Comparison of ENCODE assay signal across 8 cellular contexts in the genomic region with DNA sequence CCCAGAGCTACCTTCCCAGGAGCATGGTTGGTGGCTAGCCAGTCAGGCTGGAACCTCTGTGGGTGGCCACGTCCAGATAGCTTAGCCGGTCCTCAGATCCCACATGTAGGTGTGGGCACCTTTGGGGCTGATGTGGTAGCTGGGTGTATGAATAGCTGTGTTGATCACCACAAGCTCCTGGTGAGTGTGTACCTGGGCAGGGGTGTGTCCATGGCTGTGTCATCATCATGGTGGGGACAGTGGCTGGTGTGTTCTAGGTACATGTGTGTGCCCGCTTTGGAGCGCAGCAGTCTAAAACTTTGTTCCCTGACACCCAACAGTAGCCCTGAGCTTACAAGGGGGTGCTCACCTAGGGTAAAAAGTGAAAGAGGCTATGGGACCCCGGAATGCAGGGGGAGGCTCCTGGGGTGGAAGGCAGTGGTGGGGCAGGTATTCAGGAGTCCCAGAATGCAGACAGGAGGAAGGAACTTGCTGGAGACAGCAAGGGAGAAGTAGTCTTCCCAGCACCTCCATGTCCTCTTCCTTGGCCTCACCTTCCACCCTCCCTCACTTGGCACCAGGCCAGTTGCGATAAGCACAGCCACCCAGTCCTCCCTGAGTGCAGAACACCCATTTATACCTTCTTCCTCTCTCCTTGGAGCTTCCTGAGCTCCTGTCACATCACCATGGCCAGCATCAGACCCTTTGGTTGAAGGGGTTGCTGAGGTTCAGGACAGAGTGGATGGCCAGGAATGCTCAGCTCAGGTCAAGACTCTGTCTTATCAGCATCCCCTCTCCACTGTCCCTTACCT. TPM values are rescaled to one million over a fixed set of nuclear protein-coding genes. Genes with fewer than 3 reads are reported as not detected.
DNase-seq lines count a peak whose midpoint lies in the region; ATAC-seq and TF ChIP-seq lines count a peak whose summit lies in the region.

No MANE protein-coding gene starts in this region.

- H3K9me3 ChIP-seq in BLaER1 (no peaks in the 10 kb centered on the region), SJCRH30 (replicated peaks) (no peaks in the 10 kb centered on the region), neural progenitor cell (ENCODE audit: low read depth) (no peaks in the 10 kb centered on the region)
- H3K9me3 ChIP-seq in effector memory CD4-positive, alpha-beta T cell (ENCODE audit: control insufficient read depth, low read length), result no peaks in the 10 kb centered on the region

- H2AFZ ChIP-seq in neural progenitor cell (replicated peaks), result no peak overlapping the region

- no peak for ATAC-seq in foreskin keratinocyte

- peak overlapping the region; percentile 83; the same call in 1 of the 2 replicates for H3K27ac ChIP-seq in BLaER1
- H3K27ac ChIP-seq in SJCRH30, result no peak overlapping the region
- peak overlapping the region; percentile 95 for H3K27ac ChIP-seq in effector memory CD4-positive, alpha-beta T cell (ENCODE audit: insufficient read depth, low read length, poor library complexity, severe bottlenecking)
- no peak overlapping the region for H3K27ac ChIP-seq in neural progenitor cell
- H3K27ac ChIP-seq in foreskin keratinocyte, result no peak overlapping the region

- DNase-seq in SJCRH30 (peak in 1 of 2 experiments; percentile 35), neural progenitor cell (ENCODE audit: low spot score) (no peak), A172 (ENCODE audit: low spot score) (no peak), HCEC 1CT (no peak), foreskin keratinocyte (no peak), NCI-H524 (lab: John Stamatoyannopoulos, UW) (no peak)
- no peak for DNase-seq in effector memory CD4-positive, alpha-beta T cell

- H3K36me3 Mint-ChIP-seq in neural progenitor cell, result no peaks in the 10 kb centered on the region

- H3K4me3 ChIP-seq in BLaER1 (peak overlapping the region; percentile 76), SJCRH30 (peak overlapping the region; percentile 69), neural progenitor cell (peak overlapping the region; percentile 63)
- peak overlapping the region; percentile 82 for H3K4me3 ChIP-seq in effector memory CD4-positive, alpha-beta T cell (ENCODE audit: insufficient read depth, low read depth, low read length, poor library complexity, severe bottlenecking)

- peaks cover 19% of the 10 kb centered on the region for H3K27me3 Mint-ChIP-seq in neural progenitor cell (ENCODE audit: insufficient read depth, low read depth)

- TF ChIP-seq CTCF in neural progenitor cell (IDR thresholded peaks at IDR 0.05) (no peak), foreskin keratinocyte (conservative IDR thresholded peaks at IDR 0.05) (no peak)

- peaks cover 23% of the 10 kb centered on the region for H3K36me3 ChIP-seq in BLaER1
- peaks cover 5% of the 10 kb centered on the region for H3K36me3 ChIP-seq in SJCRH30
- H3K36me3 ChIP-seq in effector memory CD4-positive, alpha-beta T cell (ENCODE audit: control insufficient read depth, insufficient read depth, low read length), result peaks cover 47% of the 10 kb centered on the region
- H3K36me3 ChIP-seq in neural progenitor cell, result no peaks in the 10 kb centered on the region

- H3K4me1 Mint-ChIP-seq in neural progenitor cell, result peaks cover 33% of the 10 kb centered on the region

- peak overlapping the region; percentile 86 for H3K9ac ChIP-seq in BLaER1
- no peak overlapping the region for H3K9ac ChIP-seq in neural progenitor cell

- peaks cover 19% of the 10 kb centered on the region for H3F3A ChIP-seq in neural progenitor cell (ENCODE audit: low read depth)

- H3K4me2 ChIP-seq in BLaER1, result peak overlapping the region; percentile 100
- H3K4me2 ChIP-seq in neural progenitor cell, result peak overlapping the region; percentile 80

- H3K79me2 ChIP-seq in neural progenitor cell (ENCODE audit: low read depth), result no peaks in the 10 kb centered on the region

- no peaks in the 10 kb centered on the region for H3K27me3 ChIP-seq in BLaER1
- H3K27me3 ChIP-seq in SJCRH30, result no peaks in the 10 kb centered on the region
- no peaks in the 10 kb centered on the region for H3K27me3 ChIP-seq in effector memory CD4-positive, alpha-beta T cell (replicated peaks; ENCODE audit: control insufficient read depth, insufficient read depth, low read length, poor library complexity, severe bottlenecking)
- peaks cover 48% of the 10 kb centered on the region for H3K27me3 ChIP-seq in neural progenitor cell
- no peaks in the 10 kb centered on the region for H3K27me3 ChIP-seq in foreskin keratinocyte

- no peak overlapping the region for H3K27ac Mint-ChIP-seq in neural progenitor cell

- peaks cover 54% of the 10 kb centered on the region for H3K4me1 ChIP-seq in BLaER1
- H3K4me1 ChIP-seq in SJCRH30, result no peaks in the 10 kb centered on the region; the same call in 1 of the 2 replicates
- peaks cover 69% of the 10 kb centered on the region for H3K4me1 ChIP-seq in effector memory CD4-positive, alpha-beta T cell (ENCODE audit: control insufficient read depth, insufficient read depth, low read length, poor library complexity, severe bottlenecking)
- H3K4me1 ChIP-seq in neural progenitor cell, result peaks cover 14% of the 10 kb centered on the region
- H3K4me1 ChIP-seq in foreskin keratinocyte, result peaks cover 8% of the 10 kb centered on the region

- peak overlapping the region; percentile 86 for H3K4me3 Mint-ChIP-seq in neural progenitor cell

- H3K9me3 Mint-ChIP-seq in neural progenitor cell, result no peaks in the 10 kb centered on the region

- H4K20me1 ChIP-seq in BLaER1 (peaks cover 17% of the 10 kb centered on the region; the same call in 1 of the 2 replicates), neural progenitor cell (ENCODE audit: low read depth) (no peaks in the 10 kb centered on the region)

RNA-seq across cellular contexts. Expression of a gene that starts 1.2 kb away (rescaled TPM):
- total RNA-seq in SJCRH30 (2014; rRNA removed; shearing (Covaris generic)), result 8.4 and 8.6 TPM in 2 replicates
- total RNA-seq in neural progenitor cell (ENCODE audit: low replicate concordance) (0.32 and 0.90 TPM in 2 replicates), foreskin keratinocyte (5.7 and 6.2 TPM in 2 replicates)
- 1.1 and 2.3 TPM in 2 replicates for total RNA-seq in A172 (2014; rRNA removed; shearing (Covaris generic))
- 5.9 and 7.3 TPM in 2 replicates for polyA plus RNA-seq in foreskin keratinocyte

RNA-seq across cellular contexts. Expression of a gene that starts 6.6 kb away (rescaled TPM):
- 24.1 and 24.2 TPM in 2 replicates for total RNA-seq in SJCRH30 (2014; rRNA removed; shearing (Covaris generic))
- total RNA-seq in neural progenitor cell (ENCODE audit: low replicate concordance) (47.7 and 77.5 TPM in 2 replicates), foreskin keratinocyte (115 and 118 TPM in 2 replicates)
- total RNA-seq in A172 (2014; rRNA removed; shearing (Covaris generic)), result 78.1 and 84.0 TPM in 2 replicates
- polyA plus RNA-seq in foreskin keratinocyte, result 104 and 110 TPM in 2 replicates

RNA-seq across cellular contexts. Expression of a gene that starts 41.1 kb away (rescaled TPM):
- 6.2 and 6.3 TPM in 2 replicates for total RNA-seq in SJCRH30 (2014; rRNA removed; shearing (Covaris generic))
- total RNA-seq in neural progenitor cell (ENCODE audit: low replicate concordance) (9.3 and 20.8 TPM in 2 replicates), foreskin keratinocyte (20.5 and 24.5 TPM in 2 replicates)
- total RNA-seq in A172 (2014; rRNA removed; shearing (Covaris generic)), result 15.3 and 18.1 TPM in 2 replicates
- polyA plus RNA-seq in foreskin keratinocyte, result 23.5 and 26.5 TPM in 2 replicates

RNA-seq across cellular contexts. Expression of a gene that starts 42.8 kb away (rescaled TPM):
- 1.1 and 2.4 TPM in 2 replicates for total RNA-seq in SJCRH30 (2014; rRNA removed; shearing (Covaris generic))
- 8.5 and 15.6 TPM in 2 replicates for total RNA-seq in neural progenitor cell (ENCODE audit: low replicate concordance)
- total RNA-seq in A172 (2014; rRNA removed; shearing (Covaris generic)), result 0.43 TPM in 1 of 2 replicates, not detected in the other
- 5.0 and 5.4 TPM in 2 replicates for total RNA-seq in foreskin keratinocyte
- polyA plus RNA-seq in foreskin keratinocyte, result 3.8 and 4.0 TPM in 2 replicates

Comparison
In these comparisons a context has a peak if more than half of its experiments do, and no peak if none do; other contexts are left out.
1. H3K27ac ChIP-seq: peak in BLaER1 (single experiment) and effector memory CD4-positive, alpha-beta T cell (single experiment); none in SJCRH30 (single experiment), neural progenitor cell (single experiment) and foreskin keratinocyte (single experiment).
2. Peak in every context shown above with its lines, with median percentiles within 50 percentile points of each other: H3K4me3 ChIP-seq.